In genomic region chr7:16420329-16420648, GRCh38 we compare ENCODE assay signal across 8 cellular contexts. TPM values are rescaled to one million over a fixed set of nuclear protein-coding genes. Genes with fewer than 3 reads are reported as not detected.
A peak's percentile ranks its signal among the peaks of the same experiment; 100 is the strongest.
DNase-seq lines count a peak whose midpoint lies in the region; ATAC-seq and TF ChIP-seq lines count a peak whose summit lies in the region.

No MANE protein-coding gene starts in this region.

- no peak for TF ChIP-seq CTCF in HFF-Myc (IDR thresholded peaks at IDR 0.05; ENCODE audit: low read depth, low read length, missing control alignments)
- TF ChIP-seq CTCF in spleen (IDR thresholded peaks at IDR 0.05 in 8 of 11, conservative IDR thresholded peaks at IDR 0.05 in 3 of 11), result no peak

- intact Hi-C loops in spleen (cut with DNase I; ENCODE audit: low total_unique reads), result no loop called here

- DNase-seq in HFF-Myc (ENCODE audit: extremely low read depth, low read depth) (no peak), iPS DF 6.9 (ENCODE audit: low read depth, low spot score) (no peak), spleen (no peak), iPS-NIHi11 (ENCODE audit: low spot score) (no peak), NCI-H146 treated with DMSO at 0.1 percent for 48 hours (lab: John Stamatoyannopoulos, UW; ENCODE audit: unreplicated experiment) (no peak), dedifferentiated amniotic fluid mesenchymal stem cell (ENCODE audit: extremely low spot score) (no peak)
- DNase-seq in activated CD8-positive, alpha-beta T cell treated with anti-CD3 and anti-CD28 coated beads, Interleukin-2, amount 10 ng/mL, durations not matched to agents 7 days and 5 days, result no peak

- H3K27ac ChIP-seq in iPS DF 6.9 (ENCODE audit: low read length) (no peak overlapping the region), spleen (peak overlapping the region in 7 of 8 donors; percentile 91 to 97 (median 95))

- no CpG with 5 or more reads among the region's 3 CpGs for WGBS in iPS DF 6.9 (ENCODE audit: insufficient coverage, insufficient read length)
- WGBS in spleen, 5 donors, result 0 to 6% (median 1%) methylated on average over 3 of the region's 3 CpGs

- peaks cover 10% of the 10 kb centered on the region for H3K36me3 Mint-ChIP-seq in activated CD8-positive, alpha-beta T cell treated with anti-CD3 and anti-CD28 coated beads, Interleukin-2, amount 10 ng/mL, durations not matched to agents 7 days and 5 days (ENCODE audit: low read depth)

- H3K4me1 Mint-ChIP-seq in activated CD8-positive, alpha-beta T cell treated with anti-CD3 and anti-CD28 coated beads, Interleukin-2, amount 10 ng/mL, durations not matched to agents 7 days and 5 days (ENCODE audit: low read depth), result peaks cover 24% of the 10 kb centered on the region

- peaks cover 4% of the 10 kb centered on the region for H3K9me3 Mint-ChIP-seq in activated CD8-positive, alpha-beta T cell treated with anti-CD3 and anti-CD28 coated beads, Interleukin-2, amount 10 ng/mL, durations not matched to agents 7 days and 5 days (ENCODE audit: insufficient read depth)

- H3K27ac Mint-ChIP-seq in activated CD8-positive, alpha-beta T cell treated with anti-CD3 and anti-CD28 coated beads, Interleukin-2, amount 10 ng/mL, durations not matched to agents 7 days and 5 days, result peak overlapping the region; percentile 98

- peak overlapping the region; percentile 91 for H3K4me3 Mint-ChIP-seq in activated CD8-positive, alpha-beta T cell treated with anti-CD3 and anti-CD28 coated beads, Interleukin-2, amount 10 ng/mL, durations not matched to agents 7 days and 5 days

- H3K36me3 ChIP-seq in iPS DF 6.9 (ENCODE audit: control insufficient read depth, insufficient read depth, low read length) (no peaks in the 10 kb centered on the region), spleen (no peaks in the 10 kb centered on the region)

- ATAC-seq in activated CD8-positive, alpha-beta T cell treated with anti-CD3 and anti-CD28 coated beads, Interleukin-2, amount 10 ng/mL, durations not matched to agents 7 days and 5 days, result no peak
- ATAC-seq in HG02970 (IDR thresholded peaks at IDR 0.05; ENCODE audit: low FRiP score, unreplicated experiment), result no peak

- H3K4me3 ChIP-seq in HFF-Myc (replicated peaks; ENCODE audit: low read depth, low read length) (peak overlapping the region; percentile 45), iPS DF 6.9 (ENCODE audit: low read length) (peak overlapping the region; percentile 85; the same call in 1 of the 2 replicates), spleen (peak overlapping the region; percentile 51 to 86 (median 57))

- H3K9me3 ChIP-seq in iPS DF 6.9 (ENCODE audit: control insufficient read depth, insufficient read depth, low read length) (no peaks in the 10 kb centered on the region), spleen (no peaks in the 10 kb centered on the region)

- POLR2A ChIA-PET in activated CD8-positive, alpha-beta T cell treated with anti-CD3 and anti-CD28 coated beads, Interleukin-2, amount 10 ng/mL, durations not matched to agents 7 days and 5 days (lab: Charles Lee), result interaction anchor here (0.5 to 2.1 kb wide), 11 partner anchors 11 to 225 kb away, joined by 3 to 19 read pairs (median 3); partner anchors contain the start of genes ANKMY2 and BZW2

- CTCF ChIA-PET in activated CD8-positive, alpha-beta T cell treated with anti-CD3 and anti-CD28 coated beads, Interleukin-2, amount 10 ng/mL, durations not matched to agents 7 days and 5 days (lab: Charles Lee), result interaction anchor here (1.0 to 5.1 kb wide), 6 partner anchors 9 to 228 kb away, joined by 3 to 29 read pairs (median 5); no protein-coding TSS in a partner anchor

- H3K27me3 Mint-ChIP-seq in activated CD8-positive, alpha-beta T cell treated with anti-CD3 and anti-CD28 coated beads, Interleukin-2, amount 10 ng/mL, durations not matched to agents 7 days and 5 days (ENCODE audit: low read depth), result peaks cover 3% of the 10 kb centered on the region

- no peak for TF ChIP-seq POLR2A in spleen (IDR thresholded peaks at IDR 0.05)

- no peaks in the 10 kb centered on the region; the same call in 1 of the 2 replicates for H3K27me3 ChIP-seq in iPS DF 6.9 (ENCODE audit: control insufficient read depth, insufficient read depth, low read length)
- H3K27me3 ChIP-seq in spleen (replicated peaks in 1 of 7), result no peaks in the 10 kb centered on the region

- H3K4me1 ChIP-seq in iPS DF 6.9 (ENCODE audit: control insufficient read depth, insufficient read depth, low read length) (no peaks in the 10 kb centered on the region), spleen (peaks cover 3 to 22% (median 18%) of the 10 kb centered on the region in 6 donors)

RNA-seq across cellular contexts. Expression of gene CRPPA, which starts 1.0 kb away (rescaled TPM):
- total RNA-seq in activated CD8-positive, alpha-beta T cell treated with anti-CD3 and anti-CD28 coated beads, Interleukin-2, amount 10 ng/mL, durations not matched to agents 7 days and 5 days, result under 1 TPM; 0.74 to 0.81 TPM
- total RNA-seq in spleen, result 1 to 10 TPM in 4 of 7 donors, under 1 TPM in 3; 0.76 to 3.1 (median 1.2) TPM
- polyA plus RNA-seq in spleen, result under 1 TPM; 0.15 to 0.35 (median 0.17) TPM

RNA-seq across cellular contexts. Expression of gene SOSTDC1, which starts 45.2 kb away (rescaled TPM):
- total RNA-seq in activated CD8-positive, alpha-beta T cell treated with anti-CD3 and anti-CD28 coated beads, Interleukin-2, amount 10 ng/mL, durations not matched to agents 7 days and 5 days, result not detected
- total RNA-seq in spleen, result not detected
- not detected for polyA plus RNA-seq in spleen
